In genomic region chr1:109615879-109616278, GRCh38 we compare ENCODE assay signal across 1 cellular context.
TF ChIP-seq lines count a peak whose summit lies in the region.

No MANE protein-coding gene starts in this region.

TF ChIP-seq in HepG2, 621 proteins besides CTCF, POLR2A, EP300 and RAD21:
- peak; percentile 81 for TF ChIP-seq ZBTB21 (CRISPR knock-in tag; IDR thresholded peaks at IDR 0.05)
- TF ChIP-seq XBP1 (CRISPR knock-in tag; IDR thresholded peaks at IDR 0.05), result no peak
- TF ChIP-seq ZNF318 (CRISPR knock-in tag; IDR thresholded peaks at IDR 0.05), result no peak
TF ChIP-seq in HepG2: peak in this region for 1.
